In the genomic region with DNA sequence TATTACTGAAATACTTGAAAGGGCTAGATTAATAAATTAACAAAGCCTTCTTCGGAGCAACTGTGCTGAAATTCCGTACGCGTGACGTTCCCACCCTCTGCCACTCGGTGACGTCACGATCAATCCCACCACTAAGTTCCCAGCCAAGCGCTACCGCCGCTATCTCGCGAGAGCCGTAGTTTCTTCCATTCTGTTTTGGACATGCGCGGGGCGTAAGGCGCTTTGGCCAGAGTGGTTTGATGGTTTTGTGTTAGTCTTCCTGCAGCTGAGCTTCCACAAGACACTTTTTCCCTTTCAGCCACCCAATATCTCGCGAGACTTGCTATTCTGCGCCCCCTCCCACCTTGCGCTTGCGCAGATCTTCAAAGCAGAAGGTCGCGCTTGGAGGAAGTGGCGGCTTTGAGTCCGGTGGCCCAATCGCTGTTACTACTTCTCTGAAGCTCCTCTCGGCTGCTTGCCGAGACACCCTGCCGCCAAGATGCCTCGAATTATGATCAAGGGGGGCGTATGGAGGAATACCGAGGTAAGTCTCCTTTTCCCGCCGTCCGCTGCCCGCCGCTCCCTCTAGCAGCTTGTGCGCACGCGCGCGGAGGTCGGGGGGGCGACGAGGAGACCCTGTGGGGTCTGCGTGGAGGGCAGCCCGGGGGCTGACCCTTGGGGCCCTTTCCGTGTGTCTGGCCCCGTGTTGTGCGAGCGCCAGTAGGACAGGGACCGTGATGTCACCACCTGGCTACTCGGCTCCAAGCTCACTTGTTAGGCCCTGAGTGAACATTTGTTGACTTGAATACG, we compare ENCODE assay signal across 8 cellular contexts. TPM values are rescaled to one million over a fixed set of nuclear protein-coding genes. Genes with fewer than 3 reads are reported as not detected.
A peak's percentile ranks its signal among the peaks of the same experiment; 100 is the strongest.
DNase-seq lines count a peak whose midpoint lies in the region; ATAC-seq and TF ChIP-seq lines count a peak whose summit lies in the region.

A gene (plus strand): TSS at position 361 of the 789 bp plus-strand sequence. CDS start 118 bp downstream, at position 479.

- H3K4me3 ChIP-seq in ascending aorta (peak within 1 kb of the TSS; percentile 70 to 94), right cardiac atrium (ENCODE audit: low read length) (peak within 1 kb of the TSS; percentile 85), uterus (peak within 1 kb of the TSS; percentile 56 to 87)

- ATAC-seq in GM18499 (IDR thresholded peaks at IDR 0.05; ENCODE audit: insufficient read depth, unreplicated experiment) (peak; percentile 86), HG02943 (IDR thresholded peaks at IDR 0.05; ENCODE audit: low read depth, unreplicated experiment) (peak; percentile 89), right cardiac atrium (peak; percentile 93)

- H3K36me3 Mint-ChIP-seq in T-helper 2 cell treated with Interferon-gamma antibody and Interleukin-4, amounts not matched to agents 5 μg/mL and 100 μg/mL, for 36 hours (ENCODE audit: low read depth) = peaks cover 26% of the 10 kb centered on the region

- peak within 1 kb of the TSS; percentile 97 for H3K27ac Mint-ChIP-seq in T-helper 2 cell treated with Interferon-gamma antibody and Interleukin-4, amounts not matched to agents 5 μg/mL and 100 μg/mL, for 36 hours

- H3K4me1 ChIP-seq in ascending aorta = peaks cover 0 to 17% of the 10 kb centered on the region in 2 donors
- H3K4me1 ChIP-seq in right cardiac atrium (ENCODE audit: control insufficient read depth, insufficient read depth, low read length) = peaks cover 4% of the 10 kb centered on the region
- peaks cover 0 to 6% of the 10 kb centered on the region in 2 donors for H3K4me1 ChIP-seq in uterus

- H3K4me3 Mint-ChIP-seq in T-helper 2 cell treated with Interferon-gamma antibody and Interleukin-4, amounts not matched to agents 5 μg/mL and 100 μg/mL, for 36 hours = peak within 1 kb of the TSS; percentile 95

- H3K27me3 ChIP-seq in ascending aorta (no peaks in the 10 kb centered on the region), right cardiac atrium (ENCODE audit: control insufficient read depth, insufficient read depth) (no peaks in the 10 kb centered on the region), uterus (no peaks in the 10 kb centered on the region)

- DNase-seq in NCI-H1930 (lab: John Stamatoyannopoulos, UW) (peak; percentile 96), ascending aorta (ENCODE audit: low spot score in 2 of 2) (peak; percentile 91 to 99), right cardiac atrium (peak; percentile 95 to 98 (median 96)), pulmonary artery endothelial cell (ENCODE audit: low read depth, low spot score) (peak; percentile 98), uterus (peak; percentile 96 to 98)
- DNase-seq in T-helper 2 cell treated with Interferon-gamma antibody and Interleukin-4, amounts not matched to agents 5 μg/mL and 100 μg/mL, for 36 hours (ENCODE audit: low spot score) = peak; percentile 95

- H3K4me1 Mint-ChIP-seq in T-helper 2 cell treated with Interferon-gamma antibody and Interleukin-4, amounts not matched to agents 5 μg/mL and 100 μg/mL, for 36 hours (ENCODE audit: low read depth) = peaks cover 31% of the 10 kb centered on the region

- H3K27ac ChIP-seq in ascending aorta (peak within 1 kb of the TSS; percentile 89 to 91), right cardiac atrium (ENCODE audit: low read length) (peak within 1 kb of the TSS; percentile 96), uterus (peak within 1 kb of the TSS; percentile 92 to 95)

- H3K36me3 ChIP-seq in ascending aorta (peaks cover 5 to 15% of the 10 kb centered on the region in 2 donors), uterus (no peaks in the 10 kb centered on the region)

- TF ChIP-seq CTCF in ascending aorta (IDR thresholded peaks at IDR 0.05) (no peak), uterus (IDR thresholded peaks at IDR 0.05) (peak in 1 of 4 experiments; percentile 17)

- no peaks in the 10 kb centered on the region for H3K9me3 ChIP-seq in ascending aorta
- H3K9me3 ChIP-seq in right cardiac atrium (ENCODE audit: control insufficient read depth, low read length) = no peaks in the 10 kb centered on the region
- no peaks in the 10 kb centered on the region for H3K9me3 ChIP-seq in uterus

- H3K9me3 Mint-ChIP-seq in T-helper 2 cell treated with Interferon-gamma antibody and Interleukin-4, amounts not matched to agents 5 μg/mL and 100 μg/mL, for 36 hours = no peaks in the 10 kb centered on the region

- peak; percentile 77 to 87 for TF ChIP-seq POLR2A in uterus (IDR thresholded peaks at IDR 0.05)

- intact Hi-C loops in ascending aorta (cut with DNase I) (loop anchor here (1.0 to 10.0 kb wide), 6 partner anchors 75 to 1937 kb away; a partner anchor contains a TSS), right cardiac atrium (cut with DNase I) (no loop called here), uterus (cut with DNase I; ENCODE audit: low total_unique reads) (no loop called here)

- WGBS in right cardiac atrium = under 1% methylated on average over 56 of the region's 56 CpGs

- H3K27me3 Mint-ChIP-seq in T-helper 2 cell treated with Interferon-gamma antibody and Interleukin-4, amounts not matched to agents 5 μg/mL and 100 μg/mL, for 36 hours (ENCODE audit: low read depth) = peaks cover 6% of the 10 kb centered on the region

RNA-seq across cellular contexts. Expression of the gene that starts here (rescaled TPM):
- total RNA-seq in ascending aorta (10.9 TPM), right cardiac atrium (10 to 100 TPM; 18.1 to 20.2 (median 19.7) TPM), pulmonary artery endothelial cell (21.1 and 28.5 TPM in 2 replicates), uterus (10 to 100 TPM in 3 of 4 donors, 1 to 10 TPM in 1; 8.7 to 42.0 (median 20.0) TPM)
- 9.9 TPM for polyA plus RNA-seq in right cardiac atrium

Comparison
In these comparisons a context has a peak if more than half of its experiments do, and no peak if none do; other contexts are left out.
1. Peak in every context shown above with its lines: DNase-seq, ATAC-seq, H3K4me3 ChIP-seq and H3K27ac ChIP-seq.